ENCODE assay signal across 8 cellular contexts in the genomic region with DNA sequence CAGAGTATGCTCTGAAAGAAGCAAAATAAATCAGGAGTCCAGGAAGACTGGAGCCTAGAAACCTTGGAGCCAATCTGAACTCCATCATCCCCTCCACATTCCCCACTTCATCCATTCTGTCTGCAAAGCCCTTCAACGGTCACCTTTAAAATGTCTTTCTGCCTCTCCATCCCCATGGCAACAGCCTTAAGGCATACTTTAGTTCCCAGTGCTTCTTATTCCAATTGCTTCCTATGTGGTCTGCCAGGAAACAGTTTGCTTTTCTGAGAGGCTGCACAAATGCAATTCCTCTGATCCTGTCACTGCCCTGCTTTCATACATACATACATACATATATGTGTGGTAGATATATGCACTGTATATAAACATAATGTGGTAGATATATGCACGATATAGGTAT. TPM values are rescaled to one million over a fixed set of nuclear protein-coding genes. Genes with fewer than 3 reads are reported as not detected.
A peak's percentile ranks its signal among the peaks of the same experiment; 100 is the strongest.
DNase-seq lines count a peak whose midpoint lies in the region; ATAC-seq and TF ChIP-seq lines count a peak whose summit lies in the region.

No MANE protein-coding gene starts in this region.

- no peaks in the 10 kb centered on the region for H4K20me1 ChIP-seq in SK-N-SH (ENCODE audit: insufficient read depth)

- no peak for TF ChIP-seq POLR2A in esophagus squamous epithelium (IDR thresholded peaks at IDR 0.05)

- CTCF ChIA-PET in SK-N-SH (lab: Yijun Ruan, JAX): interaction anchor here (1.0 kb wide), 1 partner anchor 79 kb away, joined by 3 read pairs; no protein-coding TSS in a partner anchor
- CTCF ChIA-PET in RWPE1 (lab: Yijun Ruan, JAX): no interaction called here

- H3K27me3 ChIP-seq in SK-N-SH (ENCODE audit: insufficient read depth) (no peaks in the 10 kb centered on the region), esophagus squamous epithelium (no peaks in the 10 kb centered on the region), skeletal muscle tissue (ENCODE audit: control insufficient read depth in 3 of 3, insufficient read depth in 3 of 3, low read length in 3 of 3) (no peaks in the 10 kb centered on the region)

- no peaks in the 10 kb centered on the region for H3K79me2 ChIP-seq in SK-N-SH (ENCODE audit: insufficient read depth)

- no peak for TF ChIP-seq RAD21 in SK-N-SH (IDR thresholded peaks at IDR 0.05; ENCODE audit: low read length)

- H3K9ac ChIP-seq in SK-N-SH: no peak overlapping the region
- peak overlapping the region in 2 of 3 donors; percentile 81 to 83 for H3K9ac ChIP-seq in skeletal muscle tissue (ENCODE audit: low read depth in 1 of 3, low read length in 3 of 3)

- no peaks in the 10 kb centered on the region for H3K9me2 ChIP-seq in SK-N-SH

- no peak for TF ChIP-seq CTCF in SK-N-SH (IDR thresholded peaks at IDR 0.05)
- no peak for TF ChIP-seq CTCF in esophagus squamous epithelium (IDR thresholded peaks at IDR 0.05)
- TF ChIP-seq CTCF in RWPE1 (conservative IDR thresholded peaks at IDR 0.05; ENCODE audit: low read depth): no peak

- H3K9me3 ChIP-seq in SK-N-SH: no peaks in the 10 kb centered on the region
- H3K9me3 ChIP-seq in esophagus squamous epithelium: no peaks in the 10 kb centered on the region
- no peaks in the 10 kb centered on the region for H3K9me3 ChIP-seq in skeletal muscle tissue (ENCODE audit: control insufficient read depth in 3 of 3, low read length in 3 of 3)

- ATAC-seq in SK-N-SH treated with all-trans-retinoic acid at 6 μM for 48 hours: no peak
- no peak for ATAC-seq in GM19467 (IDR thresholded peaks at IDR 0.05; ENCODE audit: unreplicated experiment)

- H3K36me3 ChIP-seq in SK-N-SH (replicated peaks in 1 of 2; ENCODE audit: control insufficient read depth in 1 of 2, insufficient read depth in 2 of 2, low read length in 1 of 2) (no peaks in the 10 kb centered on the region), esophagus squamous epithelium (no peaks in the 10 kb centered on the region), skeletal muscle tissue (ENCODE audit: control insufficient read depth in 3 of 3, insufficient read depth in 3 of 3, low read length in 3 of 3) (no peaks in the 10 kb centered on the region)

- peak overlapping the region; percentile 65 to 75; a peak in 3 of 4 replicates for H3K4me3 ChIP-seq in SK-N-SH (ENCODE audit: low read depth in 2 of 2, low read length in 1 of 2)
- H3K4me3 ChIP-seq in esophagus squamous epithelium: peak overlapping the region in 2 of 4 donors; percentile 62 to 69
- H3K4me3 ChIP-seq in skeletal muscle tissue (ENCODE audit: low read length in 3 of 3): peak overlapping the region; percentile 78 to 91 (median 82)

- no peaks in the 10 kb centered on the region for H3F3A ChIP-seq in SK-N-SH (replicated peaks; ENCODE audit: insufficient read depth)

- no peak for DNase-seq in SK-N-SH
- DNase-seq in NCI-H2227 (lab: John Stamatoyannopoulos, UW; ENCODE audit: unreplicated experiment): peak; percentile 8
- DNase-seq in esophagus squamous epithelium (lab: John Stamatoyannopoulos, UW): no peak
- no peak for DNase-seq in NCI-H1105 (lab: John Stamatoyannopoulos, UW)
- no peak for DNase-seq in RWPE1 (ENCODE audit: low spot score)

- peak overlapping the region; percentile 74 for H3K4me2 ChIP-seq in SK-N-SH

- H3K4me1 ChIP-seq in SK-N-SH (ENCODE audit: control insufficient read depth in 1 of 2, insufficient read depth in 2 of 2, low read depth in 1 of 2, low read length in 1 of 2) (no peaks in the 10 kb centered on the region), esophagus squamous epithelium (peaks cover 0 to 4% (median 0%) of the 10 kb centered on the region in 3 donors), skeletal muscle tissue (ENCODE audit: control insufficient read depth in 3 of 3, insufficient read depth in 3 of 3, low read length in 3 of 3) (peaks cover 0 to 4% (median 3%) of the 10 kb centered on the region in 3 donors)

- H3K27ac ChIP-seq in SK-N-SH (ENCODE audit: low read depth in 2 of 2, low read length in 1 of 2) (no peak overlapping the region), esophagus squamous epithelium (peak overlapping the region in 3 of 4 donors; percentile 83 to 84 (median 83)), skeletal muscle tissue (ENCODE audit: low read depth, low read length) (peak overlapping the region; percentile 79), RWPE1 (no peak overlapping the region)

- WGBS in SK-N-SH (ENCODE audit: low lambda C conversion rate): 8% methylated on average over 2 of the region's 2 CpGs
- WGBS in esophagus squamous epithelium, 2 donors: 26 to 62% methylated on average over 2 of the region's 2 CpGs

- H2AFZ ChIP-seq in SK-N-SH (ENCODE audit: low read depth): peak overlapping the region; percentile 88

- POLR2A ChIA-PET in SK-N-SH (lab: Yijun Ruan, JAX): interaction anchor here (1.2 kb wide), 1 partner anchor 37 kb away, joined by 6 read pairs; no protein-coding TSS in a partner anchor
- POLR2A ChIA-PET in RWPE1 (lab: Yijun Ruan, JAX; ENCODE audit: low non-redundant PET): no interaction called here

- intact Hi-C loops in esophagus squamous epithelium (cut with DNase I): no loop called here

- no peak for TF ChIP-seq EP300 in SK-N-SH (IDR thresholded peaks at IDR 0.05; ENCODE audit: borderline replicate concordance in 1 of 2, low read depth in 1 of 2, low read length in 1 of 2)

TF ChIP-seq in SK-N-SH, 30 proteins besides CTCF, POLR2A, EP300 and RAD21:
- no peak for TF ChIP-seq TEAD4 (IDR thresholded peaks at IDR 0.05; ENCODE audit: borderline replicate concordance, insufficient read depth)
- TF ChIP-seq POLR2AphosphoS5 (IDR thresholded peaks at IDR 0.05; ENCODE audit: low read depth, low read length): no peak

TF ChIP-seq in SK-N-SH treated with all-trans-retinoic acid at 6 μM for 48 hours, 23 proteins besides CTCF, POLR2A, EP300 and RAD21:
- no peak for TF ChIP-seq ESRRG (CRISPR knock-in tag; IDR thresholded peaks at IDR 0.05)
TF ChIP-seq in SK-N-SH treated with all-trans-retinoic acid at 6 μM for 48 hours: peak in this region for 0.

RNA-seq across cellular contexts. Expression of gene MAGEH1, which starts 0.8 kb away (rescaled TPM):
- 19.7 and 21.7 TPM in 2 replicates for polyA plus RNA-seq in SK-N-SH (2012; rRNA removed)
- 18.4 and 21.0 TPM in 2 replicates for polyA plus RNA-seq in SK-N-SH (2012; cell fraction: cytosol; rRNA removed)
- 12.8 and 13.3 TPM in 2 replicates for polyA plus RNA-seq in SK-N-SH (2012; cell fraction: nucleus; rRNA removed)
- total RNA-seq in esophagus squamous epithelium: 10 to 100 TPM in 1 of 4 donors, 1 to 10 TPM in 3; 2.4 to 11.1 (median 4.7) TPM
- total RNA-seq in skeletal muscle tissue: 41.8 TPM

RNA-seq across cellular contexts. Expression of gene USP51, which starts 38.5 kb away (rescaled TPM):
- 0.36 and 0.70 TPM in 2 replicates for polyA plus RNA-seq in SK-N-SH (2012; rRNA removed)
- 0.23 and 0.60 TPM in 2 replicates for polyA plus RNA-seq in SK-N-SH (2012; cell fraction: cytosol; rRNA removed)
- polyA plus RNA-seq in SK-N-SH (2012; cell fraction: nucleus; rRNA removed): 0.42 and 0.81 TPM in 2 replicates
- under 1 TPM in 3 of 4 donors, not detected in 1; 0.13 to 0.95 (median 0.59) TPM for total RNA-seq in esophagus squamous epithelium
- 1.6 TPM for total RNA-seq in skeletal muscle tissue

Comparison
In these comparisons a context has a peak if more than half of its experiments do, and no peak if none do; other contexts are left out.
1. H3K27ac ChIP-seq: peak in esophagus squamous epithelium (3 of 4) and skeletal muscle tissue (single experiment); none in SK-N-SH (0 of 2) and RWPE1 (single experiment).